In the genomic region with DNA sequence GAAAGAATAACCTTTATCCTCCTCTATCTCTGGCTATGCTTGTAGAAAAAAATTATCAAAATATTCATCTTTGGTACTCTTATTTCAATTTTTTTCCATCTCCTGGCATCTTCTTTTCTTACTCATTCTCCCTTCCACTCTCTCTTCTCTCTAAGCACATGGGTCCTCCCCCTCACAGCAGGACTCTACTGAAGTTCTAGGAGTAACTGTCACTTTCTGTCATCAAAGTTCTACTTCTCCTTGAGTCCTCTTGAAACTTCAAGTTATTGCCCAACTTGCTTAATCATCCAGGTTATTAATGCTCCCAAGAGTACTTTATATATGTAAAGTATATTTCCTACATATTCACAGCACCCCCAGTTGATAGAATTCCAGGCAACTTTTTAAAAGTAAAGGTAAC, we compare ENCODE assay signal across 31 cellular contexts.
"Had no signal": no experiment of that assay in that cellular context is flagged by ENCODE, and none has a peak within 500 bp of the region (broad histone marks: within the 10 kb centered on the region; RNA-seq: fewer than 3 reads in every experiment).

No MANE protein-coding gene starts in this region.

- H3K36me3 ChIP-seq: adrenal gland, cardiac muscle cell, colonic mucosa, esophagus squamous epithelium, gastroesophageal sphincter, heart right ventricle had no signal

- ATAC-seq: activated CD4-positive, alpha-beta T cell treated with anti-CD3 and anti-CD28 coated beads for 36 hours; activated CD8-positive, alpha-beta memory T cell treated with anti-CD3 and anti-CD28 coated beads, Interleukin-2, amount 10 ng/mL, durations not matched to agents 7 days and 5 days; activated CD8-positive, alpha-beta T cell treated with anti-CD3 and anti-CD28 coated beads, Interleukin-2, amount 10 ng/mL, durations not matched to agents 7 days and 5 days; activated naive CD8-positive, alpha-beta T cell treated with anti-CD3 and anti-CD28 coated beads, Interleukin-2, amount 50 U/mL, for 24 hours; body of pancreas; gastroesophageal sphincter; heart right ventricle; T-helper 17 cell had no signal

- H3K4me3 ChIP-seq: adrenal gland, body of pancreas, cardiac muscle cell, colonic mucosa, esophagus squamous epithelium, gastroesophageal sphincter, heart right ventricle had no signal

- DNase-seq: activated CD4-positive, alpha-beta memory T cell treated with anti-CD3 and anti-CD28 coated beads for 36 hours; activated CD4-positive, alpha-beta T cell treated with anti-CD3 and anti-CD28 coated beads for 36 hours; activated CD4-positive, alpha-beta T cell treated with anti-CD3 and anti-CD28 coated beads, Interleukin-2, amount 10 ng/mL, durations not matched to agents 24 days and 14 days; activated CD4-positive, CD25-positive, alpha-beta regulatory T cell; activated CD4-positive, CD25-positive, alpha-beta regulatory T cell treated with anti-CD3 and anti-CD28 coated beads, Interleukin-2, amount 50 U/mL, for 72 hours; activated CD8-positive, alpha-beta memory T cell treated with anti-CD3 and anti-CD28 coated beads, Interleukin-2, amount 10 ng/mL, durations not matched to agents 7 days and 5 days; activated CD8-positive, alpha-beta memory T cell treated with anti-CD3 and anti-CD28 coated beads, Interleukin-2, amount 50 U/mL, for 4 hours; activated CD8-positive, alpha-beta T cell treated with anti-CD3 and anti-CD28 coated beads, Interleukin-2, amount 10 ng/mL, durations not matched to agents 7 days and 5 days; activated effector memory CD4-positive, alpha-beta T cell treated with anti-CD3 and anti-CD28 coated beads, Interleukin-2, amount 50 U/mL, for 16 hours; activated naive CD4-positive, alpha-beta T cell treated with anti-CD3 and anti-CD28 coated beads for 36 hours; activated naive CD8-positive, alpha-beta T cell treated with anti-CD3 and anti-CD28 coated beads for 36 hours; activated naive CD8-positive, alpha-beta T cell treated with anti-CD3 and anti-CD28 coated beads, Interleukin-2, amount 50 U/mL, for 24 hours; activated T-cell treated with anti-CD3 and anti-CD28 coated beads, Interleukin-2, amount 50 U/mL, for 1 hour; activated T-cell treated with anti-CD3 and anti-CD28 coated beads, Interleukin-2, amount 50 U/mL, for 48 hours; amygdala; aorta; body of pancreas; central memory CD4-positive, alpha-beta T cell; cerebellar nuclear complex; colonic mucosa; effector CD8-positive, alpha-beta T cell; esophagus squamous epithelium; foreskin melanocyte; heart right ventricle; T-helper 17 cell; T1000 had no signal

- H3K27me3 ChIP-seq: adrenal gland, body of pancreas, cardiac muscle cell, colonic mucosa, esophagus squamous epithelium, gastroesophageal sphincter, heart right ventricle had no signal

- FAIRE-seq: endometrium, endothelial cell of umbilical vein had no signal
